ENCODE assay signal across 1 cellular context in the genomic region with DNA sequence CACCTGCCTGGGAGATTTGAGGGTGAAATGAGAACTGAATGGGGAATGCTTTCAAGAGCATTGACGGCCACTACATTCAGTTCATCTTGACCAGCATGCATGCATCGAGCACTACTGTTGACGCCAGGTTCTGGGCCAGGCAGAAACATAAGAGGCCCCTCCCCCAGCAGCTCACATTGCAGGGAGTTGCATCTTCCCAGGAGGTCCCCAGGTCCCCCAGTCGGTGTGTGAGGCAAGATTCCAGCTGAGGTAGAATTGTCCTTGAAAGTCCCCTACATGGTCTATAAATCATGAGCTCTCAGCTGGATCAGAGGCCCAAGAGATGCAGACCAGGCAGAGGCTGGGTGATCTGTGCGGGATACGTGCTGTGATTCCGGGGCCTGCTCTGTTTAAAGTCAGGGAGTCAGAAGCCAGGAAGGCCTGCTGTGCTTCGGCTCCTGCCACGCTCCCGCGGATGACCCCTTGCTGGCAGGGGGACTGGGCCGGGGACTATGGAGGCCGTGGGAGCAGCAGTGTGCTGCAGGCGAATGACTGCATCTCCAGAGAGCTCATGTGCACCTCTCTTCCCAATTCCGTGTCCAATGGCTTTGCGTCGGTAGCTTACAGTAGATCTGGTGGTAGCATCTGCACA.
TF ChIP-seq lines count a peak whose summit lies in the region.

No MANE protein-coding gene starts in this region.

TF ChIP-seq in H1, 55 proteins besides CTCF, POLR2A, EP300 and RAD21 (continued from another document):
- TF ChIP-seq EGR1 (IDR thresholded peaks at IDR 0.05; ENCODE audit: borderline replicate concordance, low read depth, low read length) (no peak), YY1 (IDR thresholded peaks at IDR 0.05; ENCODE audit: low read depth, low read length) (no peak), PHF8 (conservative IDR thresholded peaks at IDR 0.05; ENCODE audit: low read depth, low read length) (no peak), JUN (IDR thresholded peaks at IDR 0.05; ENCODE audit: low read depth, low read length) (no peak)
